1 cellular context compared by ENCODE assay signal in the genomic region with DNA sequence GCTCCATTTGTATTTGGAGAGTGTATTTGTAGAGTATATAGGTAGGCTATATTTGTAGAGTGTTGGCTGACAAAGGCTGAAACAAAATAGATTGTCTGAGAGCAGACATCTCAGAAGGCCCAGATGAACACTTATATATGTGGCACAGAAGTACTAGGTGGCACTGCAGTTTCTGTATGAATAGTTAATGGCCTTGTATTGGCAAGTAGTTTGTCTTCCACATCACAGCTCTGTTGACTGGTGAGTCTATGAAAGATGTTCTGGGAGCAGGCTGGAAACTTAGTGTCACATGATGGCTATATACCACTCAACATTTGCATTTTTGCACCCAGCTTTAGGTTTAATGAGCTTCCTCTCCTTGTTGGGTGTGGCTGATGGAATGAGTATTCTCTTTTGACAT.
TF ChIP-seq lines count a peak whose summit lies in the region.

No MANE protein-coding gene starts in this region.

TF ChIP-seq in IMR-90, 13 proteins besides CTCF, POLR2A, EP300 and RAD21 (continued from another document):
- TF ChIP-seq, protein P1, sequence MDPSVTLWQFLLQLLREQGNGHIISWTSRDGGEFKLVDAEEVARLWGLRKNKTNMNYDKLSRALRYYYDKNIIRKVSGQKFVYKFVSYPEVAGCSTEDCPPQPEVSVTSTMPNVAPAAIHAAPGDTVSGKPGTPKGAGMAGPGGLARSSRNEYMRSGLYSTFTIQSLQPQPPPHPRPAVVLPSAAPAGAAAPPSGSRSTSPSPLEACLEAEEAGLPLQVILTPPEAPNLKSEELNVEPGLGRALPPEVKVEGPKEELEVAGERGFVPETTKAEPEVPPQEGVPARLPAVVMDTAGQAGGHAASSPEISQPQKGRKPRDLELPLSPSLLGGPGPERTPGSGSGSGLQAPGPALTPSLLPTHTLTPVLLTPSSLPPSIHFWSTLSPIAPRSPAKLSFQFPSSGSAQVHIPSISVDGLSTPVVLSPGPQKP (IDR thresholded peaks at IDR 0.05; ENCODE audit: borderline replicate concordance, low read depth, low read length): no peak
- TF ChIP-seq CHD1 (IDR thresholded peaks at IDR 0.05; ENCODE audit: low read depth, low read length) (no peak), RCOR1 (IDR thresholded peaks at IDR 0.05; ENCODE audit: insufficient replicate concordance, low read length) (no peak), MAZ (IDR thresholded peaks at IDR 0.05; ENCODE audit: borderline replicate concordance, low read depth, low read length) (no peak)
